Comparison of ENCODE assay signal across 9 cellular contexts in the genomic region with DNA sequence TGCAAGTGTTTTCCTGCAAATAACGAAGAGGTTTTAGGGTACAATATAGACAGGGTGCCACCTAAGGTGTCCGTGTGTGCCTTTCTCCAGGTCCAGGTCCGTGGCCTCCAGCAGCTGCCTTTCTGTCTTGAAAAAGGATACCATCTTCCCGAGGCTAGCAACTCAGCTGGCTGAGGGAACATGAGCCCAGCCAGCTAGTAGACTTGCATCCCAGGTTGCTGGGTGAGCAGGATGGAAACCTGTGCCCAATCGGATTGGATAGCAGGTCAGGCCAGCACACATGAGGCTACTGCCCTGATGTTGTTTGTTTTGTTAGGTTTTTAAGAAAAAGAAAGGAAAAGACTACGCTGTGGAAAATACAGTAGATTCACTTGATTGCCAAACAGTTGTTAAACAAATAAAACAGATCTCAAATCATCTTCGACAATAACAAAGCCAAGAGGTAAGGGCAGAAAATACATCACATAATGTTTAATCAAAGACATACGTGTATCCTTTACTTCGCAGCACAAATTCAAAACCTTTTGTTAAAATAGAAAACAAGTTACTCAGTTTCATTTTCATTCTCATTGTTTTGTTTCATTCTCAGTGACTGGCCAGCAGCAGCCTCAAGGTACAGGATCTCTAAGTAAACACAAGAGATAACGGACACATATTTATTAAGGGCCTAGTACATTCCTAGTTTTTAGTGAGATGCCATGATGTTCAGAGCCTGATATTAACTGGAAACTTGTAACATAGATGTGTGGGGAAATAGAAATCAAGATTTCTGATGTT.
DNase-seq lines count a peak whose midpoint lies in the region; ATAC-seq and TF ChIP-seq lines count a peak whose summit lies in the region.
"Had no signal": no experiment of that assay in that cellular context is flagged by ENCODE, and none has a peak within 500 bp of the region (broad histone marks: within the 10 kb centered on the region; RNA-seq: fewer than 3 reads in every experiment).

No MANE protein-coding gene starts in this region.

- H3K9me2 ChIP-seq in SK-N-SH (no peaks in the 10 kb centered on the region), OCI-LY7 (ENCODE audit: insufficient read depth, low read length) (no peaks in the 10 kb centered on the region)

- H3K4me1 ChIP-seq in SK-N-SH (ENCODE audit: control insufficient read depth in 1 of 2, insufficient read depth in 2 of 2, low read depth in 1 of 2, low read length in 1 of 2) (no peaks in the 10 kb centered on the region), OCI-LY7 (ENCODE audit: insufficient read depth, low read length, poor library complexity, severe bottlenecking) (no peaks in the 10 kb centered on the region)

- peak; percentile 55 for ATAC-seq in GM19463 (IDR thresholded peaks at IDR 0.05; ENCODE audit: unreplicated experiment)
- ATAC-seq in GM18861 (IDR thresholded peaks at IDR 0.05; ENCODE audit: unreplicated experiment) = no peak
- no peak for ATAC-seq in HG03159 (IDR thresholded peaks at IDR 0.05; ENCODE audit: unreplicated experiment)

- TF ChIP-seq CTCF in BJ (IDR thresholded peaks at IDR 0.05; ENCODE audit: insufficient read depth, low read depth, low read length) (no peak), SK-N-SH (IDR thresholded peaks at IDR 0.05) (no peak), OCI-LY7 (conservative IDR thresholded peaks at IDR 0.05; ENCODE audit: low read length) (no peak)

- no peak for TF ChIP-seq RAD21 in SK-N-SH (IDR thresholded peaks at IDR 0.05; ENCODE audit: low read length)

- H3K36me3 ChIP-seq in BJ (ENCODE audit: control insufficient read depth, insufficient read depth, low read length) = no peaks in the 10 kb centered on the region
- no peaks in the 10 kb centered on the region for H3K36me3 ChIP-seq in SK-N-SH (replicated peaks in 1 of 2; ENCODE audit: control insufficient read depth in 1 of 2, insufficient read depth in 2 of 2, low read length in 1 of 2)
- H3K36me3 ChIP-seq in OCI-LY7 (ENCODE audit: insufficient read depth, low read length) = no peaks in the 10 kb centered on the region

- H3K4me3 ChIP-seq in BJ (ENCODE audit: low read depth, low read length) = 0 out of 2 replicates have a peak overlapping the region, but pooled peaks have one; percentile 11
- peak overlapping the region; percentile 23 to 50; a peak in 3 of 4 replicates for H3K4me3 ChIP-seq in SK-N-SH (ENCODE audit: low read depth in 2 of 2, low read length in 1 of 2)
- no peak overlapping the region for H3K4me3 ChIP-seq in OCI-LY7 (ENCODE audit: low read depth, low read length, poor library complexity, severe bottlenecking)

- POLR2A ChIA-PET in BJ (lab: Charles Lee) = no interaction called here
- POLR2A ChIA-PET in SK-N-SH (lab: Yijun Ruan, JAX) = no interaction called here
- POLR2A ChIA-PET in OCI-LY7 (lab: Charles Lee) = no interaction called here

- 7% methylated on average over 10 of the region's 10 CpGs for WGBS in SK-N-SH (ENCODE audit: low lambda C conversion rate)

- CTCF ChIA-PET in BJ (lab: Yijun Ruan, JAX) = no interaction called here
- CTCF ChIA-PET in SK-N-SH (lab: Yijun Ruan, JAX) = no interaction called here
- CTCF ChIA-PET in OCI-LY7 (lab: Charles Lee; ENCODE audit: unreplicated experiment) = no interaction called here

- H3K27ac ChIP-seq in SK-N-SH (ENCODE audit: low read depth in 2 of 2, low read length in 1 of 2) (peak overlapping the region in 1 of 2 experiments; percentile 16; a peak in 1 of 4 replicates), OCI-LY7 (ENCODE audit: low read depth, low read length, poor library complexity, severe bottlenecking) (no peak overlapping the region)

- H3K9me3 ChIP-seq in SK-N-SH = no peaks in the 10 kb centered on the region
- no peaks in the 10 kb centered on the region for H3K9me3 ChIP-seq in OCI-LY7 (ENCODE audit: low read length)

- no peak for DNase-seq in BJ (ENCODE audit: low read depth)
- DNase-seq in SK-N-SH = no peak
- DNase-seq in left kidney (ENCODE audit: low read depth, low spot score) = peak; percentile 84
- no peak for DNase-seq in OCI-LY7 (ENCODE audit: low spot score)
- no peak for DNase-seq in GM19238 (ENCODE audit: insufficient read length, low spot score)
- DNase-seq: NCI-H226 had no signal

- H3K27me3 ChIP-seq in BJ (ENCODE audit: control insufficient read depth, insufficient read depth, low read length) (no peaks in the 10 kb centered on the region), SK-N-SH (ENCODE audit: insufficient read depth) (no peaks in the 10 kb centered on the region)

- intact Hi-C loops in OCI-LY7 (cut with micrococcal nuclease; ENCODE audit: unreplicated experiment) = no loop called here

- H3F3A ChIP-seq in SK-N-SH (replicated peaks; ENCODE audit: insufficient read depth) = no peaks in the 10 kb centered on the region

- H4K20me1 ChIP-seq in SK-N-SH (ENCODE audit: insufficient read depth) (no peaks in the 10 kb centered on the region), OCI-LY7 (ENCODE audit: insufficient read depth, low read length) (no peaks in the 10 kb centered on the region)

- no peak for TF ChIP-seq EP300 in SK-N-SH (IDR thresholded peaks at IDR 0.05; ENCODE audit: borderline replicate concordance in 1 of 2, low read depth in 1 of 2, low read length in 1 of 2)

- peak overlapping the region; percentile 64 for H3K4me2 ChIP-seq in SK-N-SH
- H3K4me2 ChIP-seq in OCI-LY7 (ENCODE audit: low read length) = no peak overlapping the region

- no peaks in the 10 kb centered on the region for H3K79me2 ChIP-seq in SK-N-SH (ENCODE audit: insufficient read depth)
- H3K79me2 ChIP-seq in OCI-LY7 (ENCODE audit: insufficient read depth, low read depth, low read length) = no peaks in the 10 kb centered on the region

- peak overlapping the region; percentile 75 for H2AFZ ChIP-seq in SK-N-SH (ENCODE audit: low read depth)
- H2AFZ ChIP-seq in OCI-LY7 (ENCODE audit: low read length) = no peak overlapping the region

- no peak overlapping the region for H3K9ac ChIP-seq in SK-N-SH

- no TSS peak for BruUV-seq in OCI-LY7 (replicated peaks; lab: Mats Ljungman, UMichigan)

TF ChIP-seq in SK-N-SH, 30 proteins besides CTCF, POLR2A, EP300 and RAD21:
- no peak for TF ChIP-seq JUND (IDR thresholded peaks at IDR 0.05)
- no peak for TF ChIP-seq RFX5 (IDR thresholded peaks at IDR 0.05; ENCODE audit: low read length)
